ENCODE assay signal across 20 cellular contexts in the genomic region with DNA sequence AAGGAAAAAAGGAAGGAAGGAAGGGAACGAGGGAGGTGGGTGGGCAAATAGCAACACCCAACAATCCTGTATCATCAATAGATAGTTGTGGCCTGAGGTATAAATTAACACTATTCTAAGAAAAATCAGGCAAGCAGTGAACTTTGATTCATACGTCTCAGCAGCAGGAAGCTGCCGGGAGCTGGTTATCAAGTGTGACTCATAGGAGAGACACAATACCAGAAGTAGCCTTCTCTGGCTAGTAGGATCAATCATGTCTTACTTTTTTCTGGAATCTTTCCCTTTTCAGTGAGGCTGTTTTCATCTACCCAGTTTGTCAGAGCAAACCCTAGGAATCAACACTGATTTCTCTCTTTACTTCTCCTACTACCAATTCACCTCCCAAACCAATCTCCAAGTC.
DNase-seq lines count a peak whose midpoint lies in the region; TF ChIP-seq lines count a peak whose summit lies in the region.
"Had no signal": no experiment of that assay in that cellular context is flagged by ENCODE, and none has a peak within 500 bp of the region (broad histone marks: within the 10 kb centered on the region; RNA-seq: fewer than 3 reads in every experiment).

No MANE protein-coding gene starts in this region.

- H3K36me3 ChIP-seq in ACC112 (ENCODE audit: insufficient read depth, low read length), result no peaks in the 10 kb centered on the region
- no peaks in the 10 kb centered on the region for H3K36me3 ChIP-seq in mesenchymal stem cell (ENCODE audit: control insufficient read depth in 1 of 2, insufficient read depth in 2 of 2, low read depth in 1 of 2, low read length in 2 of 2)
- H3K36me3 ChIP-seq: breast epithelium, vagina had no signal

- H2BK15ac ChIP-seq in mesenchymal stem cell (ENCODE audit: low read depth, poor library complexity, severe bottlenecking), result no peak overlapping the region

- TF ChIP-seq CTCF in choroid plexus epithelial cell (conservative IDR thresholded peaks at IDR 0.05; ENCODE audit: low read depth, low read length), result no peak

- H3K27ac ChIP-seq in ACC112 (ENCODE audit: low read depth, low read length) (no peak overlapping the region), mesenchymal stem cell (ENCODE audit: low read length, poor library complexity, severe bottlenecking) (no peak overlapping the region)
- H3K27ac ChIP-seq: breast epithelium, vagina had no signal

- DNase-seq in M059J (ENCODE audit: low read depth) (peak; percentile 34), choroid plexus epithelial cell (ENCODE audit: low read depth) (peak; percentile 67), mesenchymal stem cell (peak; percentile 56), KG1 (lab: John Stamatoyannopoulos, UW) (no peak), COLO829 (ENCODE audit: low spot score) (no peak), dedifferentiated amniotic fluid mesenchymal stem cell (ENCODE audit: extremely low spot score) (no peak)
- DNase-seq in stimulated activated naive CD4-positive, alpha-beta T cell (lab: John Stamatoyannopoulos, UW), result no peak
- DNase-seq: activated CD4-positive, alpha-beta T cell treated with anti-CD3 and anti-CD28 coated beads for 36 hours; activated gamma-delta T cell; COR-L47; GF-D8; NCI-H1930; NCI-H526 treated with DMSO at 0.1 percent for 48 hours; nephron progenitor cell; stimulated activated naive CD8-positive, alpha-beta T cell treated with anti-CD3 and anti-CD28 coated beads, Interleukin-15, amount 100 ng/mL, for 72 hours; T1000 had no signal

- H3K79me2 ChIP-seq in ACC112 (ENCODE audit: control insufficient read depth, insufficient read depth, low read length, unreplicated experiment), result no peaks in the 10 kb centered on the region

- WGBS in mesenchymal stem cell, result 2% methylated on average over 2 of the region's 3 CpGs

- no peak overlapping the region for H2BK120ac ChIP-seq in mesenchymal stem cell (ENCODE audit: low read depth, low read length)

- no peak overlapping the region for H3K4ac ChIP-seq in mesenchymal stem cell (ENCODE audit: low read depth in 1 of 2, low read length in 2 of 2)

- no peak overlapping the region for H3K4me2 ChIP-seq in mesenchymal stem cell (ENCODE audit: low read length, poor library complexity, severe bottlenecking)

- no peak overlapping the region for H3K14ac ChIP-seq in mesenchymal stem cell (ENCODE audit: low read length in 2 of 2)

- H3K79me1 ChIP-seq in mesenchymal stem cell (replicated peaks; ENCODE audit: low read length, poor library complexity, severe bottlenecking), result no peaks in the 10 kb centered on the region

- no peak overlapping the region for H2BK12ac ChIP-seq in mesenchymal stem cell (ENCODE audit: low read length in 2 of 2)

- H2AK5ac ChIP-seq in mesenchymal stem cell (ENCODE audit: low read length, severe bottlenecking), result no peak overlapping the region

- H3K4me1 ChIP-seq in ACC112 (ENCODE audit: control insufficient read depth, insufficient read depth, low read length, unreplicated experiment) (peaks cover 11% of the 10 kb centered on the region), mesenchymal stem cell (ENCODE audit: control insufficient read depth, insufficient read depth, low read depth, low read length) (no peaks in the 10 kb centered on the region)
- H3K4me1 ChIP-seq: breast epithelium, vagina had no signal

- no peak overlapping the region for H3K9ac ChIP-seq in mesenchymal stem cell (ENCODE audit: low read length)

- H3K27me3 ChIP-seq in ACC112 (ENCODE audit: insufficient read depth, low read length) (no peaks in the 10 kb centered on the region), mesenchymal stem cell (ENCODE audit: control insufficient read depth in 1 of 2, insufficient read depth in 1 of 2, low read length in 2 of 2) (peaks cover 0 to 8% of the 10 kb centered on the region in 2 experiments)
- H3K27me3 ChIP-seq: breast epithelium, vagina had no signal

- H3K4me3 ChIP-seq in ACC112 (ENCODE audit: low read depth, low read length) (peak overlapping the region; percentile 26; the same call in 1 of the 2 replicates), choroid plexus epithelial cell (ENCODE audit: low read depth, low read length) (no peak overlapping the region), mesenchymal stem cell (ENCODE audit: insufficient read depth in 1 of 2, low read depth in 1 of 2, low read length in 2 of 2) (no peak overlapping the region)
- H3K4me3 ChIP-seq: breast epithelium, lung, vagina had no signal

- H2AFZ ChIP-seq in ACC112 (ENCODE audit: low read length, unreplicated experiment), result peak overlapping the region; percentile 72
- no peak overlapping the region for H2AFZ ChIP-seq in mesenchymal stem cell (ENCODE audit: low read depth, low read length)

- H3K23ac ChIP-seq in mesenchymal stem cell (ENCODE audit: low read length in 2 of 2), result no peak overlapping the region

- H2BK5ac ChIP-seq in mesenchymal stem cell (ENCODE audit: low read depth, low read length, poor library complexity, severe bottlenecking), result no peak overlapping the region

- H3K18ac ChIP-seq in mesenchymal stem cell (ENCODE audit: low read depth in 1 of 2, low read length in 2 of 2), result no peak overlapping the region

- H4K91ac ChIP-seq in mesenchymal stem cell (ENCODE audit: low read length), result no peak overlapping the region

- no peaks in the 10 kb centered on the region for H3K9me3 ChIP-seq in mesenchymal stem cell (ENCODE audit: control insufficient read depth, low read length)
- H3K9me3 ChIP-seq: breast epithelium, vagina had no signal

- H4K8ac ChIP-seq in mesenchymal stem cell (ENCODE audit: low read length), result no peak overlapping the region

Comparison
In these comparisons a context has a peak if more than half of its experiments do, and no peak if none do; other contexts are left out.
1. DNase-seq: peak in M059J (single experiment), choroid plexus epithelial cell (single experiment) and mesenchymal stem cell (single experiment); none in KG1 (single experiment), COLO829 (single experiment), stimulated activated naive CD4-positive, alpha-beta T cell (0 of 6) and dedifferentiated amniotic fluid mesenchymal stem cell (single experiment).